14 cellular contexts compared by ENCODE assay signal in genomic region chr10:32970910-32971309, GRCh38. TPM values are rescaled to one million over a fixed set of nuclear protein-coding genes. Genes with fewer than 3 reads are reported as not detected.
A peak's percentile ranks its signal among the peaks of the same experiment; 100 is the strongest.
DNase-seq lines count a peak whose midpoint lies in the region; ATAC-seq, FAIRE-seq and TF ChIP-seq lines count a peak whose summit lies in the region.
"Had no signal": no experiment of that assay in that cellular context is flagged by ENCODE, and none has a peak within 500 bp of the region (broad histone marks: within the 10 kb centered on the region; RNA-seq: fewer than 3 reads in every experiment).

No MANE protein-coding gene starts in this region.

- no peaks in the 10 kb centered on the region for H3F3A ChIP-seq in OCI-LY1 (ENCODE audit: insufficient read depth, low read length)

- CTCF ChIA-PET in A549 (lab: Yijun Ruan, JAX) = interaction anchor here (0.6 to 2.0 kb wide), 5 partner anchors 9 to 625 kb away, joined by 3 to 11 read pairs (median 3); no protein-coding TSS in a partner anchor

- H3K4me1 ChIP-seq in A549 (peaks cover 55% of the 10 kb centered on the region), OCI-LY1 (ENCODE audit: insufficient read depth, low read length, severe bottlenecking) (peaks cover 52% of the 10 kb centered on the region)
- H3K4me1 ChIP-seq: neural progenitor cell had no signal

- H3K79me2 ChIP-seq in OCI-LY1 (ENCODE audit: insufficient read depth, low read length) = no peaks in the 10 kb centered on the region

- H2AFZ ChIP-seq in OCI-LY1 (ENCODE audit: low read length) = no peak overlapping the region

- no peak for FAIRE-seq in A549 (lab: Jason Lieb, UNC)
- FAIRE-seq: islet of Langerhans had no signal

- H3K4me2 ChIP-seq in A549 (peak overlapping the region; percentile 84), OCI-LY1 (ENCODE audit: low read length) (peak overlapping the region; percentile 52)
- H3K4me2 ChIP-seq: neural progenitor cell had no signal

- WGBS in A549 (ENCODE audit: missing lambda C conversion rate) = 2% methylated on average over 2 of the region's 2 CpGs

- no peak for DNase-seq in A549 (ENCODE audit: low read depth in 1 of 2, low spot score in 1 of 2)
- no peak for DNase-seq in Right ventricle myocardium superior
- no peak for DNase-seq in NCI-H1436 (lab: John Stamatoyannopoulos, UW)
- DNase-seq in stimulated activated CD4-positive, alpha-beta T cell treated with anti-CD3 and anti-CD28 coated beads, Interleukin-4, amount 100 ng/mL, for 1 hour = no peak
- no peak for DNase-seq in NCI-H446 treated with DMSO at 0.1 percent for 48 hours (lab: John Stamatoyannopoulos, UW)
- DNase-seq: activated CD4-positive, alpha-beta T cell treated with anti-CD3 and anti-CD28 coated beads, Interleukin-2, amount 10 ng/mL, durations not matched to agents 24 days and 14 days; activated naive CD4-positive, alpha-beta T cell treated with anti-CD3 and anti-CD28 coated beads for 36 hours; spleen; stimulated activated CD8-positive, alpha-beta memory T cell treated with anti-CD3 and anti-CD28 coated beads, Interleukin-4, amount 100 ng/mL, for 48 hours had no signal

- TF ChIP-seq RAD21 in A549 (conservative IDR thresholded peaks at IDR 0.05 in 1 of 2, IDR thresholded peaks at IDR 0.05 in 1 of 2) = no peak

- no peaks in the 10 kb centered on the region for H3K27me3 ChIP-seq in OCI-LY1 (ENCODE audit: insufficient read depth, low read length)
- H3K27me3 ChIP-seq: neural progenitor cell, spleen had no signal

- no peaks in the 10 kb centered on the region for H3K36me3 ChIP-seq in OCI-LY1 (ENCODE audit: insufficient read depth, low read length)
- H3K36me3 ChIP-seq: neural progenitor cell, spleen had no signal

- POLR2A ChIA-PET in A549 (lab: Yijun Ruan, JAX) = interaction anchor here (0.8 to 3.2 kb wide), 5 partner anchors 11 to 18 kb away, joined by 3 to 65 read pairs (median 8); no protein-coding TSS in a partner anchor

- no peaks in the 10 kb centered on the region for H4K20me1 ChIP-seq in OCI-LY1 (ENCODE audit: insufficient read depth, low read length)

- no peak for TF ChIP-seq POLR2A in A549 (IDR thresholded peaks at IDR 0.05; ENCODE audit: low read length)

- H3K27ac ChIP-seq in A549 = peak overlapping the region; percentile 89 to 94
- peak overlapping the region; percentile 92 for H3K27ac ChIP-seq in OCI-LY1 (ENCODE audit: low read depth, low read length, poor library complexity, severe bottlenecking)
- H3K27ac ChIP-seq: neural progenitor cell had no signal

- peak; percentile 26 to 46; a peak in 4 of 6 replicates for ATAC-seq in A549
- ATAC-seq in GM19025 (IDR thresholded peaks at IDR 0.05; ENCODE audit: low read depth, unreplicated experiment) = peak; percentile 78
- ATAC-seq in HG02798 (IDR thresholded peaks at IDR 0.05; ENCODE audit: poor library complexity, unreplicated experiment) = peak; percentile 68
- no peak for ATAC-seq in Right ventricle myocardium superior (ENCODE audit: poor library complexity)

- TF ChIP-seq EP300 in A549 (IDR thresholded peaks at IDR 0.05) = no peak

- H3K9me3 ChIP-seq in A549 (peaks cover 12% of the 10 kb centered on the region; the same call in 2 of the 3 replicates), OCI-LY1 (ENCODE audit: low read length) (0 out of 2 replicates have a peak, but pooled peaks cover under 1% of the 10 kb centered on the region)
- H3K9me3 ChIP-seq: spleen had no signal

- intact Hi-C loops in Right ventricle myocardium superior (cut with DNase I) = loop anchor here (10.0 kb wide), 1 partner anchor 586 kb away; no protein-coding TSS in a partner anchor

- H3K4me3 ChIP-seq in A549 = no peak overlapping the region
- no peak overlapping the region for H3K4me3 ChIP-seq in OCI-LY1 (ENCODE audit: low read depth, low read length, poor library complexity, severe bottlenecking)
- H3K4me3 ChIP-seq: neural progenitor cell, spleen had no signal

- TF ChIP-seq CTCF in A549 (IDR thresholded peaks at IDR 0.05) = no peak
- TF ChIP-seq CTCF in OCI-LY1 (IDR thresholded peaks at IDR 0.05; ENCODE audit: low read length) = no peak

- H3K9me2 ChIP-seq in OCI-LY1 (ENCODE audit: low read depth, low read length) = no peaks in the 10 kb centered on the region

- peak overlapping the region; percentile 34; the same call in 1 of the 2 replicates for H3K9ac ChIP-seq in OCI-LY1 (ENCODE audit: low read length)
- H3K9ac ChIP-seq: neural progenitor cell had no signal

TF ChIP-seq in A549, 52 proteins besides CTCF, POLR2A, EP300 and RAD21:
- TF ChIP-seq CBX2 (IDR thresholded peaks at IDR 0.05; ENCODE audit: borderline replicate concordance, low read depth) = no peak
- no peak for TF ChIP-seq KDM1A (IDR thresholded peaks at IDR 0.05; ENCODE audit: low read depth)
- TF ChIP-seq ZC3H11A (IDR thresholded peaks at IDR 0.05) = no peak
- no peak for TF ChIP-seq HMGXB4 (CRISPR knock-in tag; IDR thresholded peaks at IDR 0.05; ENCODE audit: borderline replicate concordance)
- TF ChIP-seq HEYL (CRISPR knock-in tag; IDR thresholded peaks at IDR 0.05) = no peak
- TF ChIP-seq E2F6 (IDR thresholded peaks at IDR 0.05; ENCODE audit: borderline replicate concordance, low read depth) = peak; percentile 17; the same call in 1 of the 2 replicates
- TF ChIP-seq, protein P1, sequence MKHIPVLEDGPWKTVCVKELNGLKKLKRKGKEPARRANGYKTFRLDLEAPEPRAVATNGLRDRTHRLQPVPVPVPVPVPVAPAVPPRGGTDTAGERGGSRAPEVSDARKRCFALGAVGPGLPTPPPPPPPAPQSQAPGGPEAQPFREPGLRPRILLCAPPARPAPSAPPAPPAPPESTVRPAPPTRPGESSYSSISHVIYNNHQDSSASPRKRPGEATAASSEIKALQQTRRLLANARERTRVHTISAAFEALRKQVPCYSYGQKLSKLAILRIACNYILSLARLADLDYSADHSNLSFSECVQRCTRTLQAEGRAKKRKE (CRISPR knock-in tag; IDR thresholded peaks at IDR 0.05; ENCODE audit: low read depth) = no peak
- no peak for TF ChIP-seq NFE2L2 (conservative IDR thresholded peaks at IDR 0.05; ENCODE audit: low read length)
- no peak for TF ChIP-seq FOXS1 (CRISPR knock-in tag; IDR thresholded peaks at IDR 0.05)
- no peak for TF ChIP-seq FOSL2 (IDR thresholded peaks at IDR 0.05)
- peak; percentile 25; the same call in 1 of the 2 replicates for TF ChIP-seq FOSL2 (CRISPR knock-in tag; IDR thresholded peaks at IDR 0.05)
- TF ChIP-seq HOXA7 (CRISPR knock-in tag; IDR thresholded peaks at IDR 0.05) = no peak
- TF ChIP-seq RARB (CRISPR knock-in tag; IDR thresholded peaks at IDR 0.05) = no peak
- TF ChIP-seq CBX8 (IDR thresholded peaks at IDR 0.05) = no peak
- TF ChIP-seq MAX (IDR thresholded peaks at IDR 0.05) = 0 out of 2 replicates have a peak, but pooled peaks have one; percentile 14
- TF ChIP-seq GATA3 (IDR thresholded peaks at IDR 0.05; ENCODE audit: borderline replicate concordance) = no peak
- TF ChIP-seq PBX3 (IDR thresholded peaks at IDR 0.05) = no peak
- no peak for TF ChIP-seq TFCP2L1 (CRISPR knock-in tag; IDR thresholded peaks at IDR 0.05)

RNA-seq across cellular contexts. Expression of gene ITGB1, which starts 12.9 kb away (rescaled TPM):
- polyA plus RNA-seq in A549 (2011; rRNA removed) = 1,667 and 2,408 TPM in 2 replicates
- 320 and 370 TPM in 2 replicates for polyA plus RNA-seq in A549 (2012; cell fraction: cytosol; rRNA removed)
- polyA plus RNA-seq in A549 (2012; cell fraction: nucleus; rRNA removed) = 214 and 381 TPM in 2 replicates
- 1,270 to 1,281 TPM (median 1,270 TPM) in 3 replicates for polyA plus RNA-seq in A549 (2017; fragmentation: RNase III; extraction: RNeasy Plus Mini Kit Qiagen cat#74134 plus additional on column Dnase treatment)
- 799 and 821 TPM in 2 replicates for polyA minus RNA-seq in A549 (2011; rRNA and poly(A)+ RNA removed)
- 458 TPM for total RNA-seq in Right ventricle myocardium superior
